24 cellular contexts compared by ENCODE assay signal in the genomic region with DNA sequence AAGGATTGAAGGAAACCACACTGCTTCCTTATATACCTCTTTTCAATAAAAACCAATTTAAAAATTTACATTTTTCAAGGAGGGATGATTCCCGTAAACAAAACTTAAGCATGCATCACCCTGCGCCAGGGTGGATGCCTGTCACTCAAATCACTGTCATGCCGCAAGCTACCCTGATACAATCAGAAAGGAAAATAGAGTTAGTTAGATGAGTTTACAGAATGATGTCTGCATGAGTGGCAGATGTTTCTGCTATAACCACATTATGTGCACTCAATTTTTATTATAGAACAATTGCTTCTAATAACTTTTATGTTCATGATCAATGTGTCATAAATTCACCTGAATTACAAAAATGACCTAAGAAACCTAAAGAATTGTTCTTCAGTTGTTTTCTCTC.
"Had no signal": no experiment of that assay in that cellular context is flagged by ENCODE, and none has a peak within 500 bp of the region (broad histone marks: within the 10 kb centered on the region; RNA-seq: fewer than 3 reads in every experiment).

No MANE protein-coding gene starts in this region.

- DNase-seq: natural killer cell; occipital lobe; ovary; posterior cingulate gyrus; psoas muscle; right cardiac atrium; right lobe of liver; sigmoid colon; small intestine; stimulated activated CD4-positive, alpha-beta T cell treated with anti-CD3 and anti-CD28 coated beads, Interleukin-15, amount 100 ng/mL, for 24 hours; stimulated activated CD4-positive, alpha-beta T cell treated with anti-CD3 and anti-CD28 coated beads, Interleukin-2, amount 100 ng/mL, for 24 hours; stimulated activated CD4-positive, alpha-beta T cell treated with anti-CD3 and anti-CD28 coated beads, Interleukin-2, amount 100 ng/mL, for 48 hours; stimulated activated CD4-positive, alpha-beta T cell treated with anti-CD3 and anti-CD28 coated beads, Interleukin-4, amount 100 ng/mL, for 24 hours; stimulated activated naive B cell treated with anti-CD40 and anti-IgM and Interleukin-4, amounts not matched to agents 10 μg/mL and 1 μg/mL and 100 μg/mL, for 72 hours; stimulated activated naive CD4-positive, alpha-beta T cell treated with Interleukin-2 at 50 U/mL for 16 hours; stomach; thyroid gland; upper lobe of right lung had no signal

- ATAC-seq: natural killer cell; psoas muscle; right cardiac atrium; right lobe of liver; stimulated activated effector memory CD8-positive, alpha-beta T cell treated with anti-CD3 and anti-CD28 coated beads, Interleukin-12 subunit alpha, Interleukin-12 subunit beta, amount 100 ng/mL, for 72 hours; stimulated activated naive B cell treated with anti-CD40 and anti-IgM and Interleukin-4, amounts not matched to agents 10 μg/mL and 1 μg/mL and 100 μg/mL, for 72 hours; upper lobe of right lung had no signal

- H3K36me3 ChIP-seq: neural progenitor cell, ovary, right lobe of liver, sigmoid colon, stomach, thoracic aorta, thyroid gland, tibial nerve, upper lobe of right lung, vagina had no signal

- H3K4me3 ChIP-seq: neural progenitor cell, ovary, psoas muscle, right lobe of liver, sigmoid colon, stomach, thoracic aorta, thyroid gland, tibial nerve, upper lobe of right lung, vagina had no signal

- H3K9me3 ChIP-seq: ovary, psoas muscle, right lobe of liver, sigmoid colon, stomach, thoracic aorta, thyroid gland, tibial nerve, upper lobe of right lung, vagina had no signal

- H3K27me3 ChIP-seq: neural progenitor cell, ovary, right lobe of liver, sigmoid colon, stomach, thyroid gland, tibial nerve, upper lobe of right lung, vagina had no signal

- H3K4me1 ChIP-seq: neural progenitor cell, parathyroid adenoma, psoas muscle, right lobe of liver, sigmoid colon, stomach, thyroid gland, tibial nerve, upper lobe of right lung, vagina had no signal

- FAIRE-seq: small intestine had no signal
